Comparison of ENCODE assay signal across 17 cellular contexts in genomic region chr1:1177452-1178206, GRCh38. TPM values are rescaled to one million over a fixed set of nuclear protein-coding genes. Genes with fewer than 3 reads are reported as not detected.
"Had no signal": no experiment of that assay in that cellular context is flagged by ENCODE, and none has a peak within 500 bp of the region (broad histone marks: within the 10 kb centered on the region; RNA-seq: fewer than 3 reads in every experiment).

No MANE protein-coding gene starts in this region.

- H3K36me3 Mint-ChIP-seq: activated CD4-positive, alpha-beta memory T cell treated with anti-CD3 and anti-CD28 coated beads for 36 hours; activated CD8-positive, alpha-beta memory T cell treated with anti-CD3 and anti-CD28 coated beads, Interleukin-2, amount 10 ng/mL, durations not matched to agents 7 days and 5 days; naive thymus-derived CD4-positive, alpha-beta T cell; type B pancreatic cell had no signal

- ATAC-seq: activated CD4-positive, alpha-beta T cell treated with anti-CD3 and anti-CD28 coated beads for 36 hours; activated CD8-positive, alpha-beta memory T cell treated with anti-CD3 and anti-CD28 coated beads, Interleukin-2, amount 10 ng/mL, durations not matched to agents 7 days and 5 days; naive thymus-derived CD4-positive, alpha-beta T cell; stimulated activated naive CD8-positive, alpha-beta T cell treated with anti-CD3 and anti-CD28 coated beads, Interleukin-15, amount 100 ng/mL, for 72 hours had no signal

- H3K9me3 ChIP-seq: esophagus squamous epithelium had no signal

- H3K4me3 Mint-ChIP-seq: activated CD4-positive, alpha-beta memory T cell treated with anti-CD3 and anti-CD28 coated beads for 36 hours; activated CD4-positive, alpha-beta T cell treated with anti-CD3 and anti-CD28 coated beads for 36 hours; activated CD8-positive, alpha-beta memory T cell treated with anti-CD3 and anti-CD28 coated beads, Interleukin-2, amount 10 ng/mL, durations not matched to agents 7 days and 5 days; activated naive CD4-positive, alpha-beta T cell treated with anti-CD3 and anti-CD28 coated beads for 36 hours; naive thymus-derived CD4-positive, alpha-beta T cell; stimulated activated naive CD8-positive, alpha-beta T cell treated with anti-CD3 and anti-CD28 coated beads, Interleukin-15, amount 100 ng/mL, for 72 hours; type B pancreatic cell had no signal

- H3K27ac Mint-ChIP-seq: activated CD4-positive, alpha-beta memory T cell treated with anti-CD3 and anti-CD28 coated beads for 36 hours; activated CD4-positive, alpha-beta T cell treated with anti-CD3 and anti-CD28 coated beads for 36 hours; activated CD8-positive, alpha-beta memory T cell treated with anti-CD3 and anti-CD28 coated beads, Interleukin-2, amount 10 ng/mL, durations not matched to agents 7 days and 5 days; activated naive CD4-positive, alpha-beta T cell treated with anti-CD3 and anti-CD28 coated beads for 36 hours; activated T-helper 2 cell treated with anti-CD3 and anti-CD28 coated beads, Interferon-gamma antibody, Interleukin-2, Interleukin-4, amounts not matched to agents 10 μg/mL and 5 μg/mL and 100 μg/mL, durations not matched to agents 14 hours and 24 hours and 36 hours; stimulated activated naive CD8-positive, alpha-beta T cell treated with anti-CD3 and anti-CD28 coated beads, Interleukin-15, amount 100 ng/mL, for 72 hours; type B pancreatic cell had no signal

- H3K9me3 Mint-ChIP-seq: activated CD4-positive, alpha-beta memory T cell treated with anti-CD3 and anti-CD28 coated beads for 36 hours; activated naive CD4-positive, alpha-beta T cell treated with anti-CD3 and anti-CD28 coated beads for 36 hours; activated T-helper 2 cell treated with anti-CD3 and anti-CD28 coated beads, Interferon-gamma antibody, Interleukin-2, Interleukin-4, amounts not matched to agents 10 μg/mL and 5 μg/mL and 100 μg/mL, durations not matched to agents 14 hours and 24 hours and 36 hours; stimulated activated naive CD8-positive, alpha-beta T cell treated with anti-CD3 and anti-CD28 coated beads, Interleukin-15, amount 100 ng/mL, for 72 hours; type B pancreatic cell had no signal

- DNase-seq: activated CD4-positive, alpha-beta memory T cell treated with anti-CD3 and anti-CD28 coated beads for 36 hours; activated CD4-positive, alpha-beta T cell treated with anti-CD3 and anti-CD28 coated beads for 36 hours; activated CD8-positive, alpha-beta memory T cell treated with anti-CD3 and anti-CD28 coated beads, Interleukin-2, amount 10 ng/mL, durations not matched to agents 7 days and 5 days; activated naive CD4-positive, alpha-beta T cell treated with anti-CD3 and anti-CD28 coated beads for 36 hours; activated T-cell treated with anti-CD3 and anti-CD28 coated beads, Interleukin-2, amount 50 U/mL, for 1 hour; esophagus squamous epithelium; naive thymus-derived CD4-positive, alpha-beta T cell; small intestine; stimulated activated naive CD8-positive, alpha-beta T cell treated with anti-CD3 and anti-CD28 coated beads, Interleukin-15, amount 100 ng/mL, for 72 hours; T-helper 2 cell had no signal

- H3K27ac ChIP-seq: esophagus squamous epithelium had no signal

- H3K4me3 ChIP-seq: esophagus squamous epithelium had no signal

RNA-seq across cellular contexts. Expression of gene TTLL10, which starts 3.9 kb away (rescaled TPM):
- total RNA-seq: activated CD4-positive, alpha-beta memory T cell treated with anti-CD3 and anti-CD28 coated beads for 36 hours; activated CD4-positive, alpha-beta T cell treated with anti-CD3 and anti-CD28 coated beads for 36 hours; activated CD8-positive, alpha-beta memory T cell treated with anti-CD3 and anti-CD28 coated beads, Interleukin-2, amount 10 ng/mL, durations not matched to agents 7 days and 5 days; activated naive CD4-positive, alpha-beta T cell treated with anti-CD3 and anti-CD28 coated beads for 36 hours; activated T-helper 2 cell treated with anti-CD3 and anti-CD28 coated beads, Interferon-gamma antibody, Interleukin-2, Interleukin-4, amounts not matched to agents 10 μg/mL and 5 μg/mL and 100 μg/mL, durations not matched to agents 14 hours and 24 hours and 36 hours; astrocyte; bronchial epithelial cell; dermis microvascular lymphatic vessel endothelial cell; fibroblast of villous mesenchyme; temporal lobe had no signal
- polyA plus RNA-seq: naive thymus-derived CD4-positive, alpha-beta T cell had no signal

RNA-seq across cellular contexts. Expression of gene TNFRSF18, which starts 28.8 kb away (rescaled TPM):
- total RNA-seq: bronchial epithelial cell, fibroblast of villous mesenchyme, temporal lobe had no signal

RNA-seq across cellular contexts. Expression of gene TNFRSF4, which starts 36.3 kb away (rescaled TPM):
- total RNA-seq: bronchial epithelial cell, temporal lobe had no signal
